Comparison of ENCODE assay signal across 12 cellular contexts in genomic region chr2:150983498-150983897, GRCh38.
"Had no signal": no experiment of that assay in that cellular context is flagged by ENCODE, and none has a peak within 500 bp of the region (broad histone marks: within the 10 kb centered on the region; RNA-seq: fewer than 3 reads in every experiment).

No MANE protein-coding gene starts in this region.

- ATAC-seq: effector memory CD8-positive, alpha-beta T cell; left lobe of liver; pancreas; stimulated activated effector memory CD8-positive, alpha-beta T cell treated with anti-CD3 and anti-CD28 coated beads, Interleukin-12 subunit alpha, Interleukin-12 subunit beta, amount 100 ng/mL, for 72 hours had no signal

- H3K4me3 ChIP-seq: pancreas, thoracic aorta had no signal

- H3K9me3 ChIP-seq: pancreas, thoracic aorta had no signal

- DNase-seq: activated CD4-positive, alpha-beta T cell treated with anti-CD3 and anti-CD28 coated beads, Interleukin-2, amount 10 ng/mL, durations not matched to agents 7 days and 5 days; activated naive CD4-positive, alpha-beta T cell; anterior cingulate cortex; dermis blood vessel endothelial cell; effector memory CD8-positive, alpha-beta T cell; islet precursor cell; pancreas; stimulated activated CD4-positive, alpha-beta T cell treated with anti-CD3 and anti-CD28 coated beads, Interleukin-12 subunit alpha, Interleukin-12 subunit beta, amount 100 ng/mL, for 4 hours had no signal

- H3K36me3 ChIP-seq: pancreas, thoracic aorta had no signal

- H3K4me1 ChIP-seq: pancreas had no signal

- H3K27ac ChIP-seq: epithelial cell of prostate, pancreas, thoracic aorta had no signal

- H3K27me3 ChIP-seq: pancreas had no signal
